Comparison of ENCODE assay signal across 13 cellular contexts in the genomic region with DNA sequence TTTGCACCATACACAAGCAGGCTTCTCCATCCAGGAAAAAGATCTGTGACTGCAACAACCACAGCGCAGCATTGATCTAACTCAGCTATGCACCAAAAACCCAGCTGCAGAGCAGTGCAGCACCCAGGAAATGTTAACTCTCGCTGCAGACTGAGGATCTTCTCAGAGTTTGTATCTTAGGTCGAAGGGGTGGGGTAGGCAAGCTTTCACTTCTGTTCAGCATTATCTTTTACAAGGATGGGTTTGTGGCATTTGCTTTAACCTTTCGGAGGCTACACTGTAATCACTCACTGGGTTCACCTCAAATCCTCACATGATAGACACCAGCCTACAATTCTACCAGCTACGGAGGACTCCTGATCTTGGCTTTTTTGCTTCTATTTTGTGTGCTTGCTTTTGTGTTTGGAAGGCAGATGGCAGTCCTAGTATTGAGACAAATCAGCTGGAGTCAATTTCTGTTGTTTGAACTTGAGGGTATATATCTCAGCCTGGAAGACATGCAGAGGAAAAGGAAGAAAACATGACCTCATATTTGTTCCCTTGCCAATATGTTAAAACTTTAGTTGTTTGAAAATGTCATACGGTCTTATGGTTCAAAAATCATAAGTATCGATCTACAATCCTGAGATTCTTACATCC. TPM values are rescaled to one million over a fixed set of nuclear protein-coding genes. Genes with fewer than 3 reads are reported as not detected.
DNase-seq lines count a peak whose midpoint lies in the region; ATAC-seq and TF ChIP-seq lines count a peak whose summit lies in the region.
"Had no signal": no experiment of that assay in that cellular context is flagged by ENCODE, and none has a peak within 500 bp of the region (broad histone marks: within the 10 kb centered on the region; RNA-seq: fewer than 3 reads in every experiment).

No MANE protein-coding gene starts in this region.

- no peaks in the 10 kb centered on the region for H4K20me1 ChIP-seq in SK-N-SH (ENCODE audit: insufficient read depth)

- H3K9me2 ChIP-seq in SK-N-SH, result no peaks in the 10 kb centered on the region

- CTCF ChIA-PET in SK-N-SH (lab: Yijun Ruan, JAX), result interaction anchor here (0.9 to 2.0 kb wide), 4 partner anchors 9 to 294 kb away, joined by 3 to 7 read pairs (median 6); no protein-coding TSS in a partner anchor

- no peaks in the 10 kb centered on the region for H3K79me2 ChIP-seq in SK-N-SH (ENCODE audit: insufficient read depth)

- intact Hi-C loops in vagina (cut with DNase I), result no loop called here

- WGBS in SK-N-SH (ENCODE audit: low lambda C conversion rate), result 90% methylated on average over 6 of the region's 7 CpGs

- POLR2A ChIA-PET in SK-N-SH (lab: Yijun Ruan, JAX), result no interaction called here

- no peak for TF ChIP-seq RAD21 in SK-N-SH (IDR thresholded peaks at IDR 0.05; ENCODE audit: low read length)

- H2AFZ ChIP-seq in SK-N-SH (ENCODE audit: low read depth), result no peak overlapping the region

- no peaks in the 10 kb centered on the region for H3F3A ChIP-seq in SK-N-SH (replicated peaks; ENCODE audit: insufficient read depth)

- TF ChIP-seq POLR2A in vagina (IDR thresholded peaks at IDR 0.05), result no peak

- H3K36me3 ChIP-seq in vagina (no peaks in the 10 kb centered on the region), SK-N-SH (replicated peaks in 1 of 2; ENCODE audit: control insufficient read depth in 1 of 2, insufficient read depth in 2 of 2, low read length in 1 of 2) (peaks cover 0 to 4% of the 10 kb centered on the region in 2 experiments)
- H3K36me3 ChIP-seq: tibial nerve had no signal

- TF ChIP-seq EP300 in SK-N-SH (IDR thresholded peaks at IDR 0.05; ENCODE audit: borderline replicate concordance in 1 of 2, low read depth in 1 of 2, low read length in 1 of 2), result no peak

- H3K9me3 ChIP-seq in vagina, result no peaks in the 10 kb centered on the region
- no peaks in the 10 kb centered on the region; the same call in 1 of the 2 replicates for H3K9me3 ChIP-seq in SK-N-SH
- H3K9me3 ChIP-seq: tibial nerve had no signal

- H3K27ac ChIP-seq in angular gyrus (ENCODE audit: low read depth, low read length), result peak overlapping the region; percentile 32
- peak overlapping the region; percentile 25 for H3K27ac ChIP-seq in vagina
- H3K27ac ChIP-seq in SK-N-SH (ENCODE audit: low read depth in 2 of 2, low read length in 1 of 2), result no peak overlapping the region
- H3K27ac ChIP-seq: tibial nerve had no signal

- H3K27me3 ChIP-seq in vagina, result no peaks in the 10 kb centered on the region
- H3K27me3 ChIP-seq in SK-N-SH (ENCODE audit: insufficient read depth), result no peaks in the 10 kb centered on the region
- H3K27me3 ChIP-seq: tibial nerve had no signal

- DNase-seq in HFF-Myc (ENCODE audit: extremely low read depth, low read depth) (no peak), vagina (ENCODE audit: extremely low spot score in 2 of 2) (no peak), NCI-H526 (lab: John Stamatoyannopoulos, UW) (no peak), cerebellum (ENCODE audit: low spot score) (no peak), SK-N-SH (no peak)
- DNase-seq: activated T-cell treated with anti-CD3 and anti-CD28 coated beads, Interleukin-2, amount 50 U/mL, for 24 hours; OCI-M1; SW 1271 had no signal

- no peak overlapping the region for H3K4me2 ChIP-seq in SK-N-SH

- H3K4me3 ChIP-seq in HFF-Myc (replicated peaks; ENCODE audit: low read depth, low read length) (peak overlapping the region; percentile 11; the same call in 1 of the 2 replicates), vagina (no peak overlapping the region), SK-N-SH (ENCODE audit: low read depth in 2 of 2, low read length in 1 of 2) (no peak overlapping the region)
- H3K4me3 ChIP-seq: tibial nerve had no signal

- TF ChIP-seq CTCF in HFF-Myc (IDR thresholded peaks at IDR 0.05; ENCODE audit: low read depth, low read length, missing control alignments), result no peak
- TF ChIP-seq CTCF in vagina (IDR thresholded peaks at IDR 0.05), result no peak
- TF ChIP-seq CTCF in SK-N-SH (IDR thresholded peaks at IDR 0.05), result no peak

- H3K9ac ChIP-seq in SK-N-SH, result no peak overlapping the region

- peaks cover 14% of the 10 kb centered on the region for H3K4me1 ChIP-seq in vagina
- H3K4me1 ChIP-seq in SK-N-SH (ENCODE audit: control insufficient read depth in 1 of 2, insufficient read depth in 2 of 2, low read depth in 1 of 2, low read length in 1 of 2), result peaks cover 0 to 7% of the 10 kb centered on the region in 2 experiments; a peak in 2 of 4 replicates

- ATAC-seq in GM18907 (IDR thresholded peaks at IDR 0.05; ENCODE audit: unreplicated experiment) (peak; percentile 30), GM19463 (IDR thresholded peaks at IDR 0.05; ENCODE audit: unreplicated experiment) (no peak)
- ATAC-seq: activated CD4-positive, CD25-positive, alpha-beta regulatory T cell treated with anti-CD3 and anti-CD28 coated beads, Interleukin-2, amount 50 U/mL, for 24 hours had no signal

TF ChIP-seq in SK-N-SH, 30 proteins besides CTCF, POLR2A, EP300 and RAD21 (continues in another document):
- TF ChIP-seq SMC3 (IDR thresholded peaks at IDR 0.05; ENCODE audit: low read depth, low read length), result no peak
- no peak for TF ChIP-seq NFIC (IDR thresholded peaks at IDR 0.05; ENCODE audit: borderline replicate concordance)
- no peak for TF ChIP-seq PBX3 (IDR thresholded peaks at IDR 0.05)
- TF ChIP-seq FOSL2 (IDR thresholded peaks at IDR 0.05; ENCODE audit: borderline replicate concordance, low read depth), result no peak
- TF ChIP-seq RFX5 (IDR thresholded peaks at IDR 0.05; ENCODE audit: low read length), result no peak
- TF ChIP-seq ZBTB33 (IDR thresholded peaks at IDR 0.05; ENCODE audit: borderline replicate concordance, low read depth), result no peak
- TF ChIP-seq, protein P1, sequence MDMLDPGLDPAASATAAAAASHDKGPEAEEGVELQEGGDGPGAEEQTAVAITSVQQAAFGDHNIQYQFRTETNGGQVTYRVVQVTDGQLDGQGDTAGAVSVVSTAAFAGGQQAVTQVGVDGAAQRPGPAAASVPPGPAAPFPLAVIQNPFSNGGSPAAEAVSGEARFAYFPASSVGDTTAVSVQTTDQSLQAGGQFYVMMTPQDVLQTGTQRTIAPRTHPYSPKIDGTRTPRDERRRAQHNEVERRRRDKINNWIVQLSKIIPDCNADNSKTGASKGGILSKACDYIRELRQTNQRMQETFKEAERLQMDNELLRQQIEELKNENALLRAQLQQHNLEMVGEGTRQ (IDR thresholded peaks at IDR 0.05; ENCODE audit: borderline replicate concordance, low read depth, low read length), result no peak
- TF ChIP-seq FOXM1 (IDR thresholded peaks at IDR 0.05; ENCODE audit: low read depth), result no peak
- no peak for TF ChIP-seq GABPA (IDR thresholded peaks at IDR 0.05; ENCODE audit: low read depth)
- TF ChIP-seq ELF1 (IDR thresholded peaks at IDR 0.05), result no peak
- TF ChIP-seq IRF3 (IDR thresholded peaks at IDR 0.05; ENCODE audit: low read depth, low read length), result no peak
- TF ChIP-seq MAX (IDR thresholded peaks at IDR 0.05; ENCODE audit: low read depth), result no peak
- no peak for TF ChIP-seq POLR2AphosphoS5 (IDR thresholded peaks at IDR 0.05; ENCODE audit: low read depth, low read length)
- no peak for TF ChIP-seq NRF1 (IDR thresholded peaks at IDR 0.05; ENCODE audit: low read depth, low read length)
- no peak for TF ChIP-seq GATA2 (CRISPR knock-in tag; IDR thresholded peaks at IDR 0.05)
- no peak for TF ChIP-seq TAF1 (IDR thresholded peaks at IDR 0.05; ENCODE audit: borderline replicate concordance, low read depth, low read length)
- no peak for TF ChIP-seq FOXJ3 (CRISPR knock-in tag; IDR thresholded peaks at IDR 0.05)

RNA-seq across cellular contexts. Expression of gene LRRK1, which starts 25.2 kb away (rescaled TPM):
- total RNA-seq in vagina (21.1 TPM), cerebellum (8.9 TPM)
- polyA plus RNA-seq in SK-N-SH (2012; rRNA removed), result 6.5 and 6.9 TPM in 2 replicates
- 2.5 and 3.6 TPM in 2 replicates for polyA plus RNA-seq in SK-N-SH (2012; cell fraction: cytosol; rRNA removed)
- polyA plus RNA-seq in SK-N-SH (2012; cell fraction: nucleus; rRNA removed), result 19.7 and 21.0 TPM in 2 replicates

Comparison
In these comparisons a context has a peak if more than half of its experiments do, and no peak if none do; other contexts are left out.
1. H3K27ac ChIP-seq: peak in angular gyrus (single experiment) and vagina (single experiment); none in SK-N-SH (0 of 2).